Comparison of ENCODE assay signal across 6 cellular contexts in genomic region chr4:41377196-41377595, GRCh38.
"Had no signal": no experiment of that assay in that cellular context is flagged by ENCODE, and none has a peak within 500 bp of the region (broad histone marks: within the 10 kb centered on the region; RNA-seq: fewer than 3 reads in every experiment).

No MANE protein-coding gene starts in this region.

- ATAC-seq: GM23338, HepG2 had no signal

- H3K4me3 ChIP-seq: GM23338 had no signal

- DNase-seq: H9, HCEC 1CT had no signal

- FAIRE-seq: H1, H54, HepG2 had no signal
